In genomic region chr5:2282034-2282690, GRCh38 we compare ENCODE assay signal across 20 cellular contexts.
DNase-seq lines count a peak whose midpoint lies in the region; ATAC-seq, FAIRE-seq and TF ChIP-seq lines count a peak whose summit lies in the region.
"Had no signal": no experiment of that assay in that cellular context is flagged by ENCODE, and none has a peak within 500 bp of the region (broad histone marks: within the 10 kb centered on the region; RNA-seq: fewer than 3 reads in every experiment).

No MANE protein-coding gene starts in this region.

- H3K27ac ChIP-seq in H1 (ENCODE audit: low read depth, low read length) (no peak overlapping the region), osteoblast (ENCODE audit: low read depth, low read length) (no peak overlapping the region), esophagus muscularis mucosa (replicated peaks in 1 of 4) (no peak overlapping the region)
- H3K27ac ChIP-seq: GM23248, KMS-11 had no signal

- H3K23me2 ChIP-seq in H1 (ENCODE audit: low read depth, low read length), result peaks cover 14% of the 10 kb centered on the region

- H3K56ac ChIP-seq in H1 (replicated peaks; ENCODE audit: insufficient read length, low read depth, low read length), result no peak overlapping the region

- intact Hi-C loops in cardiac septum (cut with DNase I), result no loop called here
- intact Hi-C loops in Right ventricle myocardium inferior (cut with DNase I), result no loop called here
- intact Hi-C loops in esophagus muscularis mucosa (cut with DNase I), result no loop called here

- H3K9me3 ChIP-seq in H1 (ENCODE audit: insufficient read depth in 2 of 2, low read depth in 1 of 2, low read length in 1 of 2) (no peaks in the 10 kb centered on the region), osteoblast (ENCODE audit: low read depth, low read length) (no peaks in the 10 kb centered on the region), esophagus muscularis mucosa (no peaks in the 10 kb centered on the region)
- H3K9me3 ChIP-seq: HAP-1 had no signal

- no peak overlapping the region for H2BK5ac ChIP-seq in H1 (ENCODE audit: low read depth, low read length)

- H3K27me3 Mint-ChIP-seq in activated naive CD4-positive, alpha-beta T cell treated with anti-CD3 and anti-CD28 coated beads, Interleukin-2, amount 10 ng/mL, durations not matched to agents 7 days and 5 days, result no peaks in the 10 kb centered on the region
- H3K27me3 Mint-ChIP-seq: CD4-positive, alpha-beta T cell had no signal

- peaks cover 3% of the 10 kb centered on the region for H3K9me3 Mint-ChIP-seq in activated naive CD4-positive, alpha-beta T cell treated with anti-CD3 and anti-CD28 coated beads, Interleukin-2, amount 10 ng/mL, durations not matched to agents 7 days and 5 days
- H3K9me3 Mint-ChIP-seq: CD4-positive, alpha-beta T cell had no signal

- H3K4ac ChIP-seq in H1 (replicated peaks; ENCODE audit: insufficient read length, low read depth, low read length), result no peak overlapping the region

- no peak for ATAC-seq in Right ventricle myocardium inferior
- ATAC-seq in GM18873 (IDR thresholded peaks at IDR 0.05; ENCODE audit: low FRiP score, unreplicated experiment), result no peak
- ATAC-seq: SK-N-SH treated with all-trans-retinoic acid at 6 μM for 48 hours had no signal

- no peak overlapping the region for H4K91ac ChIP-seq in H1 (replicated peaks; ENCODE audit: insufficient read length, low read length)

- no peaks in the 10 kb centered on the region for H3K79me2 ChIP-seq in H1 (ENCODE audit: control insufficient read depth in 1 of 2, insufficient read depth in 2 of 2, low read length in 2 of 2)
- H3K79me2 ChIP-seq in osteoblast (ENCODE audit: insufficient read depth, low read length), result no peaks in the 10 kb centered on the region

- no peaks in the 10 kb centered on the region for H3K79me1 ChIP-seq in H1 (ENCODE audit: low read depth, low read length)

- no peak for TF ChIP-seq RAD21 in H1 (IDR thresholded peaks at IDR 0.05 in 1 of 2, conservative IDR thresholded peaks at IDR 0.05 in 1 of 2; ENCODE audit: low read depth in 2 of 2, low read length in 2 of 2)

- H2BK15ac ChIP-seq in H1 (ENCODE audit: low read length), result peak overlapping the region; percentile 81; the same call in 1 of the 2 replicates

- H3K23ac ChIP-seq in H1 (ENCODE audit: insufficient read length), result no peak overlapping the region

- no peak for FAIRE-seq in H1 (lab: Jason Lieb, UNC)

- H3K4me1 ChIP-seq in H1 (replicated peaks in 1 of 4; ENCODE audit: control insufficient read depth in 3 of 4, insufficient read depth in 4 of 4, low read length in 3 of 4), result no peaks in the 10 kb centered on the region
- H3K4me1 ChIP-seq in osteoblast (ENCODE audit: insufficient read depth, low read length), result no peaks in the 10 kb centered on the region
- no peaks in the 10 kb centered on the region for H3K4me1 ChIP-seq in esophagus muscularis mucosa
- H3K4me1 ChIP-seq: BE2C, HAP-1 had no signal

- no peak overlapping the region for H2AK5ac ChIP-seq in H1 (ENCODE audit: low read depth, low read length)

- TF ChIP-seq CTCF in H1 (IDR thresholded peaks at IDR 0.05; ENCODE audit: control extremely low read depth in 1 of 3, insufficient read depth in 1 of 3, low read depth in 1 of 3, low read length in 3 of 3) (no peak), osteoblast (IDR thresholded peaks at IDR 0.05; ENCODE audit: extremely low read depth, low read depth, low read length) (no peak), esophagus muscularis mucosa (IDR thresholded peaks at IDR 0.05) (no peak)

- H3K36me3 Mint-ChIP-seq in activated naive CD4-positive, alpha-beta T cell treated with anti-CD3 and anti-CD28 coated beads, Interleukin-2, amount 10 ng/mL, durations not matched to agents 7 days and 5 days, result no peaks in the 10 kb centered on the region

- peak overlapping the region; percentile 24; the same call in 1 of the 2 replicates for H3K18ac ChIP-seq in H1 (ENCODE audit: extremely low read depth, low read length)

- H2BK120ac ChIP-seq in H1 (replicated peaks; ENCODE audit: low read depth, low read length), result no peak overlapping the region

- no peak overlapping the region for H3K9ac ChIP-seq in H1 (replicated peaks in 1 of 4; ENCODE audit: extremely low read depth in 1 of 4, low read depth in 3 of 4, low read length in 3 of 4)
- H3K9ac ChIP-seq: GM23248, KMS-11 had no signal

- H3K36me3 ChIP-seq in H1 (ENCODE audit: control insufficient read depth in 2 of 4, insufficient read depth in 4 of 4, low read length in 3 of 4) (no peaks in the 10 kb centered on the region), osteoblast (ENCODE audit: insufficient read depth, low read length) (no peaks in the 10 kb centered on the region), esophagus muscularis mucosa (no peaks in the 10 kb centered on the region)
- H3K36me3 ChIP-seq: BE2C, HAP-1 had no signal

- no peak overlapping the region for H3K4me2 ChIP-seq in H1 (ENCODE audit: insufficient read depth in 1 of 2, low read depth in 2 of 2, low read length in 2 of 2)
- no peak overlapping the region for H3K4me2 ChIP-seq in osteoblast (ENCODE audit: insufficient read depth, low read length)
- H3K4me2 ChIP-seq: KMS-11 had no signal

- H2AFZ ChIP-seq in H1 (ENCODE audit: low read length) (no peak overlapping the region), osteoblast (ENCODE audit: low read length) (no peak overlapping the region)
- H2AFZ ChIP-seq: GM23248 had no signal

- no peak overlapping the region for H3K14ac ChIP-seq in H1 (ENCODE audit: insufficient read length)

- TF ChIP-seq EP300 in H1 (IDR thresholded peaks at IDR 0.05; ENCODE audit: borderline replicate concordance in 1 of 2, low read depth in 2 of 2, low read length in 2 of 2) (no peak), esophagus muscularis mucosa (IDR thresholded peaks at IDR 0.05) (no peak)

- H2BK20ac ChIP-seq in H1 (ENCODE audit: low read length), result no peak overlapping the region

- POLR2A ChIA-PET in H1 (lab: Charles Lee; ENCODE audit: partially characterized antibody), result no interaction called here

- no peaks in the 10 kb centered on the region for H3K4me1 Mint-ChIP-seq in activated naive CD4-positive, alpha-beta T cell treated with anti-CD3 and anti-CD28 coated beads, Interleukin-2, amount 10 ng/mL, durations not matched to agents 7 days and 5 days

- 87% methylated on average over 9 of the region's 11 CpGs; no CpG with 5 or more reads in 1 of the 2 experiments for whole genome bisulfite sequencing in H1 (ENCODE audit: extremely low coverage in 1 of 2, insufficient coverage in 1 of 2, insufficient read length in 1 of 2, insufficient replicate concordance in 2 of 2, low coverage in 1 of 2, low lambda C conversion rate in 2 of 2, missing lambda C conversion rate in 1 of 2), 2 experiments
- 77% methylated on average over 11 of the region's 11 CpGs for WGBS in esophagus muscularis mucosa

- H3K4me3 ChIP-seq in H1 (ENCODE audit: extremely low read depth in 1 of 4, insufficient read depth in 2 of 4, low read depth in 3 of 4, low read length in 4 of 4) (no peak overlapping the region), osteoblast (ENCODE audit: insufficient read depth, low read length) (no peak overlapping the region), esophagus muscularis mucosa (no peak overlapping the region)
- H3K4me3 ChIP-seq: GM23248, HAP-1 had no signal

- H3K27me3 ChIP-seq in H1 (replicated peaks in 1 of 4; ENCODE audit: control insufficient read depth in 3 of 4, extremely low read depth in 1 of 4, insufficient read depth in 3 of 4, low read length in 3 of 4) (no peaks in the 10 kb centered on the region; a peak in 1 of 7 replicates), osteoblast (ENCODE audit: insufficient read depth, low read length) (no peaks in the 10 kb centered on the region), esophagus muscularis mucosa (peaks cover 0 to 24% (median 0%) of the 10 kb centered on the region in 4 donors)
- H3K27me3 ChIP-seq: BE2C had no signal

- no peak overlapping the region for H4K5ac ChIP-seq in H1 (ENCODE audit: insufficient read length, low read depth, low read length)

- H4K8ac ChIP-seq in H1 (ENCODE audit: extremely low read depth, insufficient read depth, low read length), result no peak overlapping the region

- no peak overlapping the region; the same call in 1 of the 2 replicates for H2BK12ac ChIP-seq in H1 (ENCODE audit: low read depth, low read length)

- TF ChIP-seq POLR2A in H1 (IDR thresholded peaks at IDR 0.05; ENCODE audit: control extremely low read depth in 1 of 2, low read depth in 2 of 2, low read length in 2 of 2) (no peak), esophagus muscularis mucosa (IDR thresholded peaks at IDR 0.05; ENCODE audit: low read depth) (no peak)

- no peak overlapping the region for H3K27ac Mint-ChIP-seq in activated naive CD4-positive, alpha-beta T cell treated with anti-CD3 and anti-CD28 coated beads, Interleukin-2, amount 10 ng/mL, durations not matched to agents 7 days and 5 days
- H3K27ac Mint-ChIP-seq: CD4-positive, alpha-beta T cell had no signal

- DNase-seq in cardiac septum (ENCODE audit: low spot score) (peak; percentile 73), Right ventricle myocardium inferior (ENCODE audit: missing footprints) (no peak), H1 (ENCODE audit: low read depth in 1 of 2, low spot score in 2 of 2) (no peak), osteoblast (ENCODE audit: insufficient read length, low spot score, missing footprints) (peak; percentile 64), esophagus muscularis mucosa (ENCODE audit: extremely low spot score) (no peak)
- no peak for DNase-seq in activated naive CD4-positive, alpha-beta T cell treated with anti-CD3 and anti-CD28 coated beads, Interleukin-2, amount 10 ng/mL, durations not matched to agents 7 days and 5 days
- DNase-seq: BE2C; CD4-positive, alpha-beta T cell; COR-L47; DMS 273 treated with DMSO at 0.1 percent for 48 hours; DMS79 treated with DMSO at 0.1 percent for 48 hours; GM23248; NCI-H1105; NCI-H1694 treated with DMSO at 0.1 percent for 48 hours; NCI-H2081 treated with DMSO at 0.1 percent for 48 hours; NCI-H69 had no signal

- CTCF ChIA-PET in H1 (lab: Charles Lee; ENCODE audit: partially characterized antibody), result interaction anchor here (0.6 kb wide), 1 partner anchor 71 kb away, joined by 3 read pairs; no protein-coding TSS in a partner anchor
- CTCF ChIA-PET in activated naive CD4-positive, alpha-beta T cell treated with anti-CD3 and anti-CD28 coated beads, Interleukin-2, amount 10 ng/mL, durations not matched to agents 7 days and 5 days (lab: Charles Lee), result no interaction called here

- H4K20me1 ChIP-seq in H1 (replicated peaks in 1 of 2; ENCODE audit: control insufficient read depth in 1 of 2, insufficient read depth in 2 of 2, low read length in 2 of 2) (no peaks in the 10 kb centered on the region), osteoblast (ENCODE audit: insufficient read depth, low read length) (no peaks in the 10 kb centered on the region)

- no peak overlapping the region for H3K4me3 Mint-ChIP-seq in activated naive CD4-positive, alpha-beta T cell treated with anti-CD3 and anti-CD28 coated beads, Interleukin-2, amount 10 ng/mL, durations not matched to agents 7 days and 5 days
- H3K4me3 Mint-ChIP-seq: CD4-positive, alpha-beta T cell had no signal

TF ChIP-seq in H1, 55 proteins besides CTCF, POLR2A, EP300 and RAD21 (continues in another document):
- no peak for TF ChIP-seq RNF2 (IDR thresholded peaks at IDR 0.05; ENCODE audit: borderline replicate concordance, low read depth, low read length, missing control alignments, poor library complexity, severe bottlenecking)
- no peak for TF ChIP-seq BACH1 (IDR thresholded peaks at IDR 0.05; ENCODE audit: low read length)
- TF ChIP-seq ZNF274 (IDR thresholded peaks at IDR 0.05; ENCODE audit: borderline replicate concordance, extremely low read depth, low read length), result no peak
- TF ChIP-seq SRF (IDR thresholded peaks at IDR 0.05; ENCODE audit: low read depth, low read length), result no peak

Comparison
In these comparisons a context has a peak if more than half of its experiments do, and no peak if none do; other contexts are left out.
1. DNase-seq: peak in cardiac septum (single experiment) and osteoblast (single experiment); none in Right ventricle myocardium inferior (single experiment), H1 (0 of 2), esophagus muscularis mucosa (single experiment) and activated naive CD4-positive, alpha-beta T cell treated with anti-CD3 and anti-CD28 coated beads, Interleukin-2, amount 10 ng/mL, durations not matched to agents 7 days and 5 days (single experiment).